1 cellular context compared by ENCODE assay signal in genomic region chr4:80137631-80138030, GRCh38.
TF ChIP-seq lines count a peak whose summit lies in the region.

No MANE protein-coding gene starts in this region.

TF ChIP-seq in K562, 482 proteins besides CTCF, POLR2A, EP300 and RAD21 (continued from another document and continues in another):
- TF ChIP-seq RERE (CRISPR knock-in tag; IDR thresholded peaks at IDR 0.05; ENCODE audit: borderline replicate concordance) = no peak
- TF ChIP-seq CHD1 (IDR thresholded peaks at IDR 0.05; ENCODE audit: low read length) = no peak
- no peak for TF ChIP-seq DLX4 (CRISPR knock-in tag; IDR thresholded peaks at IDR 0.05)
- TF ChIP-seq COPS2 (conservative IDR thresholded peaks at IDR 0.05) = no peak
- TF ChIP-seq PTBP1 (IDR thresholded peaks at IDR 0.05; ENCODE audit: low read depth, low read length) = no peak
- no peak for TF ChIP-seq SMC3 (conservative IDR thresholded peaks at IDR 0.05; ENCODE audit: insufficient read depth, low read depth, low read length)
- no peak for TF ChIP-seq ELF4 (CRISPR knock-in tag; IDR thresholded peaks at IDR 0.05)
- no peak for TF ChIP-seq PHB2 (IDR thresholded peaks at IDR 0.05; ENCODE audit: low read depth)
- no peak for TF ChIP-seq FOXJ3 (CRISPR knock-in tag; IDR thresholded peaks at IDR 0.05)
- no peak for TF ChIP-seq ZNF217 (CRISPR knock-in tag; IDR thresholded peaks at IDR 0.05)
- peak; percentile 44; the same call in 1 of the 2 replicates for TF ChIP-seq NCOA1 (IDR thresholded peaks at IDR 0.05; ENCODE audit: low read depth)
- no peak for TF ChIP-seq ZNF639 (CRISPR knock-in tag; conservative IDR thresholded peaks at IDR 0.05 in 1 of 2, IDR thresholded peaks at IDR 0.05 in 1 of 2)
- no peak; the same call in 1 of the 2 replicates for TF ChIP-seq NFRKB (IDR thresholded peaks at IDR 0.05; ENCODE audit: low read depth)
- TF ChIP-seq SOX6 (IDR thresholded peaks at IDR 0.05) = no peak
- TF ChIP-seq TAL1 (IDR thresholded peaks at IDR 0.05) = peak; percentile 34
- no peak for TF ChIP-seq SMAD2 (IDR thresholded peaks at IDR 0.05; ENCODE audit: low read depth, low read length)
- no peak for TF ChIP-seq NFIC (IDR thresholded peaks at IDR 0.05)
- no peak for TF ChIP-seq ZNF212 (CRISPR knock-in tag; IDR thresholded peaks at IDR 0.05)
- TF ChIP-seq MECOM (CRISPR knock-in tag; IDR thresholded peaks at IDR 0.05) = no peak
- no peak for TF ChIP-seq ZNF408 (CRISPR knock-in tag; IDR thresholded peaks at IDR 0.05; ENCODE audit: low read depth)
- no peak for TF ChIP-seq POLR2B (IDR thresholded peaks at IDR 0.05; ENCODE audit: low read depth, partially characterized antibody)
- no peak for TF ChIP-seq BCLAF1 (IDR thresholded peaks at IDR 0.05; ENCODE audit: borderline replicate concordance in 1 of 2, control insufficient read depth in 1 of 2, low read depth in 2 of 2, low read length in 1 of 2)
- TF ChIP-seq CLOCK (CRISPR knock-in tag; IDR thresholded peaks at IDR 0.05; ENCODE audit: borderline replicate concordance) = no peak
- TF ChIP-seq USF1 (CRISPR knock-in tag; IDR thresholded peaks at IDR 0.05) = no peak
- no peak for TF ChIP-seq ARNT (IDR thresholded peaks at IDR 0.05)
- no peak for TF ChIP-seq ZZZ3 (IDR thresholded peaks at IDR 0.05)
- TF ChIP-seq MAZ (CRISPR knock-in tag; conservative IDR thresholded peaks at IDR 0.05 in 1 of 2, IDR thresholded peaks at IDR 0.05 in 1 of 2) = peak in 1 of 2 experiments; percentile 16; a peak in 1 of 4 replicates
- no peak for TF ChIP-seq RNF2 (IDR thresholded peaks at IDR 0.05)
- no peak for TF ChIP-seq TEAD2 (tag; IDR thresholded peaks at IDR 0.05)
- no peak for TF ChIP-seq WHSC1 (IDR thresholded peaks at IDR 0.05; ENCODE audit: low read length)
- peak; percentile 31; the same call in 1 of the 2 replicates for TF ChIP-seq ATF3 (IDR thresholded peaks at IDR 0.05)
- TF ChIP-seq ATF3 (CRISPR knock-in tag; conservative IDR thresholded peaks at IDR 0.05) = no peak
- no peak for TF ChIP-seq CBFB (CRISPR knock-in tag; IDR thresholded peaks at IDR 0.05)
- no peak for TF ChIP-seq ZNF444 (CRISPR knock-in tag; IDR thresholded peaks at IDR 0.05)
- no peak for TF ChIP-seq ZFP91 (CRISPR knock-in tag; IDR thresholded peaks at IDR 0.05)
- no peak for TF ChIP-seq TEAD1 (CRISPR knock-in tag; IDR thresholded peaks at IDR 0.05)
- no peak for TF ChIP-seq SRSF3 (IDR thresholded peaks at IDR 0.05; ENCODE audit: insufficient read depth, low read length)
- no peak for TF ChIP-seq ZFX (CRISPR knock-in tag; IDR thresholded peaks at IDR 0.05)
- TF ChIP-seq ZNF507 (tag; conservative IDR thresholded peaks at IDR 0.05) = 0 out of 2 replicates have a peak, but pooled peaks have one; percentile 11
- no peak for TF ChIP-seq ZNF512 (tag; IDR thresholded peaks at IDR 0.05)
- TF ChIP-seq CBX5 (IDR thresholded peaks at IDR 0.05; ENCODE audit: borderline replicate concordance, low read depth) = no peak
- no peak for TF ChIP-seq E2F6 (IDR thresholded peaks at IDR 0.05; ENCODE audit: borderline replicate concordance in 1 of 2, extremely low read depth in 1 of 2, insufficient read depth in 1 of 2, insufficient read length in 1 of 2, low read depth in 1 of 2, low read length in 1 of 2, poor library complexity in 1 of 2, severe bottlenecking in 1 of 2)
- TF ChIP-seq ARID2 (IDR thresholded peaks at IDR 0.05) = no peak
- no peak for TF ChIP-seq VEZF1 (CRISPR knock-in tag; IDR thresholded peaks at IDR 0.05)
